ENCODE assay signal across 12 cellular contexts in the genomic region with DNA sequence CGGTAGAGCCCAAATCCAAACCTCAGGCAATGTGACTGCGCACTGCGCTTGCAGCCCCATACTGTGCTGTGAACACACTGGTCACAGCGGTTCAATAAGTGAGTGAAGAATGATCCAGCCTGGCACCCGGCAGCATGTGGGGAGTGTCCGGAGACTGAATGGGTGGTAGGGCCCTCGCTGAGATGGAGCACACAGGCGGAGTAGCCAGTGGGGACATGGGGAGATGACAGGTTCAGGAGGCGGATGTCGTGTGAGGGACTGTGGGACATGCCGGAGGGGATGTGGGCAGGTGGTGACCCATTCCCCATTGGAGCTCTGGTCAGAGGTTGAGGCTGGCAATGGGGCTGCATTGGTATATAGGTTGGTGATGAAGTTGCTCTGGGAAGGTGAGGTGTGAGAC. TPM values are rescaled to one million over a fixed set of nuclear protein-coding genes. Genes with fewer than 3 reads are reported as not detected.
"Had no signal": no experiment of that assay in that cellular context is flagged by ENCODE, and none has a peak within 500 bp of the region (broad histone marks: within the 10 kb centered on the region; RNA-seq: fewer than 3 reads in every experiment).

No MANE protein-coding gene starts in this region.

- H2AFZ ChIP-seq: neural progenitor cell had no signal

- H3K27ac Mint-ChIP-seq: activated CD4-positive, alpha-beta memory T cell treated with anti-CD3 and anti-CD28 coated beads for 36 hours; activated naive CD8-positive, alpha-beta T cell treated with anti-CD3 and anti-CD28 coated beads for 36 hours; neural progenitor cell had no signal

- H3K27ac ChIP-seq: lower lobe of right lung, neural progenitor cell, stomach, thoracic aorta, VCaP had no signal

- FAIRE-seq: small intestine had no signal

- H3K36me3 ChIP-seq: lower lobe of right lung, neural progenitor cell, stomach, thoracic aorta had no signal

- H3K4me2 ChIP-seq: neural progenitor cell had no signal

- H3K4me3 Mint-ChIP-seq: activated CD4-positive, alpha-beta memory T cell treated with anti-CD3 and anti-CD28 coated beads for 36 hours; activated naive CD8-positive, alpha-beta T cell treated with anti-CD3 and anti-CD28 coated beads for 36 hours; activated T-cell treated with anti-CD3 and anti-CD28 coated beads, Interleukin-2, amount 50 U/mL, for 4 hours; neural progenitor cell had no signal

- H3K9ac ChIP-seq: neural progenitor cell had no signal

- H3K36me3 Mint-ChIP-seq: activated CD4-positive, alpha-beta memory T cell treated with anti-CD3 and anti-CD28 coated beads for 36 hours; activated naive CD8-positive, alpha-beta T cell treated with anti-CD3 and anti-CD28 coated beads for 36 hours; neural progenitor cell had no signal

- H3K4me3 ChIP-seq: dorsolateral prefrontal cortex, lower lobe of right lung, neural progenitor cell, stomach, thoracic aorta had no signal

- H3K9me3 ChIP-seq: lower lobe of right lung, stomach, thoracic aorta had no signal

- H3K27me3 ChIP-seq: stomach had no signal

- H3K9me3 Mint-ChIP-seq: activated CD4-positive, alpha-beta memory T cell treated with anti-CD3 and anti-CD28 coated beads for 36 hours; activated naive CD8-positive, alpha-beta T cell treated with anti-CD3 and anti-CD28 coated beads for 36 hours; activated T-cell treated with anti-CD3 and anti-CD28 coated beads, Interleukin-2, amount 50 U/mL, for 4 hours; neural progenitor cell had no signal

RNA-seq across cellular contexts. Expression of gene SRARP, which starts 5.6 kb away (rescaled TPM):
- total RNA-seq: activated CD4-positive, alpha-beta memory T cell treated with anti-CD3 and anti-CD28 coated beads for 36 hours; activated naive CD8-positive, alpha-beta T cell treated with anti-CD3 and anti-CD28 coated beads for 36 hours; activated T-cell treated with anti-CD3 and anti-CD28 coated beads, Interleukin-2, amount 50 U/mL, for 4 hours; esophagus mucosa; stomach; thoracic aorta; urinary bladder had no signal
- polyA plus RNA-seq: small intestine had no signal

RNA-seq across cellular contexts. Expression of gene HSPB7, which starts 8.2 kb away (rescaled TPM):
- total RNA-seq: activated CD4-positive, alpha-beta memory T cell treated with anti-CD3 and anti-CD28 coated beads for 36 hours; activated naive CD8-positive, alpha-beta T cell treated with anti-CD3 and anti-CD28 coated beads for 36 hours had no signal

RNA-seq across cellular contexts. Expression of gene CLCNKA, which starts 12.2 kb away (rescaled TPM):
- total RNA-seq: activated CD4-positive, alpha-beta memory T cell treated with anti-CD3 and anti-CD28 coated beads for 36 hours; activated naive CD8-positive, alpha-beta T cell treated with anti-CD3 and anti-CD28 coated beads for 36 hours; activated T-cell treated with anti-CD3 and anti-CD28 coated beads, Interleukin-2, amount 50 U/mL, for 4 hours; urinary bladder had no signal

RNA-seq across cellular contexts. Expression of gene CLCNKB, which starts 33.9 kb away (rescaled TPM):
- total RNA-seq: activated CD4-positive, alpha-beta memory T cell treated with anti-CD3 and anti-CD28 coated beads for 36 hours; activated naive CD8-positive, alpha-beta T cell treated with anti-CD3 and anti-CD28 coated beads for 36 hours; activated T-cell treated with anti-CD3 and anti-CD28 coated beads, Interleukin-2, amount 50 U/mL, for 4 hours; esophagus mucosa; thoracic aorta had no signal
